In genomic region chr10:71851630-71852095, GRCh38 we compare ENCODE assay signal across 1 cellular context.
TF ChIP-seq lines count a peak whose summit lies in the region.

No MANE protein-coding gene starts in this region.

TF ChIP-seq in GM12878, 131 proteins besides CTCF, POLR2A, EP300 and RAD21:
- TF ChIP-seq MEF2A (IDR thresholded peaks at IDR 0.05; ENCODE audit: insufficient read depth, low read depth, low read length) (0 out of 2 replicates have a peak, but pooled peaks have one; percentile 38), NBN (IDR thresholded peaks at IDR 0.05) (peak; percentile 11; the same call in 1 of the 2 replicates), BHLHE40 (IDR thresholded peaks at IDR 0.05; ENCODE audit: borderline replicate concordance in 1 of 2, low read depth in 2 of 2, low read length in 1 of 2) (peak in 1 of 2 experiments; percentile 57; a peak in 1 of 4 replicates), ZNF217 (IDR thresholded peaks at IDR 0.05) (peak; percentile 87), IKZF2 (IDR thresholded peaks at IDR 0.05) (0 out of 4 replicates have a peak, but pooled peaks of 1 of the 2 experiments have one; percentile 4), RAD51 (IDR thresholded peaks at IDR 0.05) (peak; percentile 10; the same call in 1 of the 2 replicates), MEF2B (IDR thresholded peaks at IDR 0.05; ENCODE audit: partially characterized antibody, poor library complexity, severe bottlenecking) (peak; percentile 17), ZBTB40 (IDR thresholded peaks at IDR 0.05; ENCODE audit: borderline replicate concordance) (0 out of 2 replicates have a peak, but pooled peaks have one; percentile 13), RUNX3 (IDR thresholded peaks at IDR 0.05; ENCODE audit: low read length) (peak; percentile 49)
- TF ChIP-seq, protein P1, sequence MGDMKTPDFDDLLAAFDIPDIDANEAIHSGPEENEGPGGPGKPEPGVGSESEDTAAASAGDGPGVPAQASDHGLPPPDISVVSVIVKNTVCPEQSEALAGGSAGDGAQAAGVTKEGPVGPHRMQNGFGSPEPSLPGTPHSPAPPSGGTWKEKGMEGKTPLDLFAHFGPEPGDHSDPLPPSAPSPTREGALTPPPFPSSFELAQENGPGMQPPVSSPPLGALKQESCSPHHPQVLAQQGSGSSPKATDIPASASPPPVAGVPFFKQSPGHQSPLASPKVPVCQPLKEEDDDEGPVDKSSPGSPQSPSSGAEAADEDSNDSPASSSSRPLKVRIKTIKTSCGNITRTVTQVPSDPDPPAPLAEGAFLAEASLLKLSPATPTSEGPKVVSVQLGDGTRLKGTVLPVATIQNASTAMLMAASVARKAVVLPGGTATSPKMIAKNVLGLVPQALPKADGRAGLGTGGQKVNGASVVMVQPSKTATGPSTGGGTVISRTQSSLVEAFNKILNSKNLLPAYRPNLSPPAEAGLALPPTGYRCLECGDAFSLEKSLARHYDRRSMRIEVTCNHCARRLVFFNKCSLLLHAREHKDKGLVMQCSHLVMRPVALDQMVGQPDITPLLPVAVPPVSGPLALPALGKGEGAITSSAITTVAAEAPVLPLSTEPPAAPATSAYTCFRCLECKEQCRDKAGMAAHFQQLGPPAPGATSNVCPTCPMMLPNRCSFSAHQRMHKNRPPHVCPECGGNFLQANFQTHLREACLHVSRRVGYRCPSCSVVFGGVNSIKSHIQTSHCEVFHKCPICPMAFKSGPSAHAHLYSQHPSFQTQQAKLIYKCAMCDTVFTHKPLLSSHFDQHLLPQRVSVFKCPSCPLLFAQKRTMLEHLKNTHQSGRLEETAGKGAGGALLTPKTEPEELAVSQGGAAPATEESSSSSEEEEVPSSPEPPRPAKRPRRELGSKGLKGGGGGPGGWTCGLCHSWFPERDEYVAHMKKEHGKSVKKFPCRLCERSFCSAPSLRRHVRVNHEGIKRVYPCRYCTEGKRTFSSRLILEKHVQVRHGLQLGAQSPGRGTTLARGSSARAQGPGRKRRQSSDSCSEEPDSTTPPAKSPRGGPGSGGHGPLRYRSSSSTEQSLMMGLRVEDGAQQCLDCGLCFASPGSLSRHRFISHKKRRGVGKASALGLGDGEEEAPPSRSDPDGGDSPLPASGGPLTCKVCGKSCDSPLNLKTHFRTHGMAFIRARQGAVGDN (IDR thresholded peaks at IDR 0.05), result 0 out of 2 replicates have a peak, but pooled peaks have one; percentile 38
